In genomic region chr11:111562692-111563389, GRCh38 we compare ENCODE assay signal across 2 cellular contexts.
TF ChIP-seq lines count a peak whose summit lies in the region.

No MANE protein-coding gene starts in this region.

TF ChIP-seq in SK-N-SH, 30 proteins besides CTCF, POLR2A, EP300 and RAD21:
- TF ChIP-seq FOXM1 (IDR thresholded peaks at IDR 0.05; ENCODE audit: low read depth), result no peak
- TF ChIP-seq POLR2AphosphoS5 (IDR thresholded peaks at IDR 0.05; ENCODE audit: low read depth, low read length), result no peak
- no peak for TF ChIP-seq GABPA (IDR thresholded peaks at IDR 0.05; ENCODE audit: low read depth)
- TF ChIP-seq TCF12 (IDR thresholded peaks at IDR 0.05), result no peak
- no peak for TF ChIP-seq FOXJ3 (CRISPR knock-in tag; IDR thresholded peaks at IDR 0.05)
- TF ChIP-seq MAX (IDR thresholded peaks at IDR 0.05; ENCODE audit: low read depth), result no peak
- no peak for TF ChIP-seq ELF1 (IDR thresholded peaks at IDR 0.05)
- no peak for TF ChIP-seq NRF1 (IDR thresholded peaks at IDR 0.05; ENCODE audit: low read depth, low read length)
- no peak for TF ChIP-seq RXRA (IDR thresholded peaks at IDR 0.05; ENCODE audit: borderline replicate concordance, low read depth)
- no peak for TF ChIP-seq RFX5 (IDR thresholded peaks at IDR 0.05; ENCODE audit: low read length)
- no peak for TF ChIP-seq JUND (IDR thresholded peaks at IDR 0.05)
- TF ChIP-seq GATA2 (CRISPR knock-in tag; IDR thresholded peaks at IDR 0.05), result no peak
- TF ChIP-seq, protein P1, sequence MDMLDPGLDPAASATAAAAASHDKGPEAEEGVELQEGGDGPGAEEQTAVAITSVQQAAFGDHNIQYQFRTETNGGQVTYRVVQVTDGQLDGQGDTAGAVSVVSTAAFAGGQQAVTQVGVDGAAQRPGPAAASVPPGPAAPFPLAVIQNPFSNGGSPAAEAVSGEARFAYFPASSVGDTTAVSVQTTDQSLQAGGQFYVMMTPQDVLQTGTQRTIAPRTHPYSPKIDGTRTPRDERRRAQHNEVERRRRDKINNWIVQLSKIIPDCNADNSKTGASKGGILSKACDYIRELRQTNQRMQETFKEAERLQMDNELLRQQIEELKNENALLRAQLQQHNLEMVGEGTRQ (IDR thresholded peaks at IDR 0.05; ENCODE audit: borderline replicate concordance, low read depth, low read length), result no peak
- TF ChIP-seq NFIC (IDR thresholded peaks at IDR 0.05; ENCODE audit: borderline replicate concordance), result no peak
- TF ChIP-seq YY1 (IDR thresholded peaks at IDR 0.05; ENCODE audit: low read depth), result no peak
- TF ChIP-seq MEF2A (IDR thresholded peaks at IDR 0.05; ENCODE audit: borderline replicate concordance, low read depth), result no peak
- no peak for TF ChIP-seq REST (IDR thresholded peaks at IDR 0.05; ENCODE audit: low read depth, low read length)
- TF ChIP-seq MXI1 (IDR thresholded peaks at IDR 0.05; ENCODE audit: low read depth, low read length), result no peak

TF ChIP-seq in SK-N-SH treated with all-trans-retinoic acid at 6 μM for 48 hours, 23 proteins besides CTCF, POLR2A, EP300 and RAD21:
- no peak for TF ChIP-seq ARNTL (CRISPR knock-in tag; IDR thresholded peaks at IDR 0.05; ENCODE audit: borderline replicate concordance, low read depth)
- no peak for TF ChIP-seq GLIS3 (CRISPR knock-in tag; IDR thresholded peaks at IDR 0.05)
- TF ChIP-seq CREB5 (CRISPR knock-in tag; IDR thresholded peaks at IDR 0.05; ENCODE audit: low read depth), result no peak
- TF ChIP-seq, protein P2, sequence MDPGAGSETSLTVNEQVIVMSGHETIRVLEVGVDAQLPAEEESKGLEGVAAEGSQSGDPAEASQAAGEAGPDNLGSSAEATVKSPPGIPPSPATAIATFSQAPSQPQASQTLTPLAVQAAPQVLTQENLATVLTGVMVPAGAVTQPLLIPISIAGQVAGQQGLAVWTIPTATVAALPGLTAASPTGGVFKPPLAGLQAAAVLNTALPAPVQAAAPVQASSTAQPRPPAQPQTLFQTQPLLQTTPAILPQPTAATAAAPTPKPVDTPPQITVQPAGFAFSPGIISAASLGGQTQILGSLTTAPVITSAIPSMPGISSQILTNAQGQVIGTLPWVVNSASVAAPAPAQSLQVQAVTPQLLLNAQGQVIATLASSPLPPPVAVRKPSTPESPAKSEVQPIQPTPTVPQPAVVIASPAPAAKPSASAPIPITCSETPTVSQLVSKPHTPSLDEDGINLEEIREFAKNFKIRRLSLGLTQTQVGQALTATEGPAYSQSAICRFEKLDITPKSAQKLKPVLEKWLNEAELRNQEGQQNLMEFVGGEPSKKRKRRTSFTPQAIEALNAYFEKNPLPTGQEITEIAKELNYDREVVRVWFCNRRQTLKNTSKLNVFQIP (CRISPR knock-in tag; IDR thresholded peaks at IDR 0.05; ENCODE audit: borderline replicate concordance, low read depth), result no peak
- no peak for TF ChIP-seq SNAI2 (CRISPR knock-in tag; IDR thresholded peaks at IDR 0.05)
- TF ChIP-seq ZC3H10 (CRISPR knock-in tag; IDR thresholded peaks at IDR 0.05), result no peak
